In genomic region chr21:45264919-45265515, GRCh38 we compare ENCODE assay signal across 22 cellular contexts. TPM values are rescaled to one million over a fixed set of nuclear protein-coding genes. Genes with fewer than 3 reads are reported as not detected.
DNase-seq lines count a peak whose midpoint lies in the region; ATAC-seq and TF ChIP-seq lines count a peak whose summit lies in the region.
"Had no signal": no experiment of that assay in that cellular context is flagged by ENCODE, and none has a peak within 500 bp of the region (broad histone marks: within the 10 kb centered on the region; RNA-seq: fewer than 3 reads in every experiment).

No MANE protein-coding gene starts in this region.

- H3K4me1 Mint-ChIP-seq in activated CD8-positive, alpha-beta memory T cell treated with anti-CD3 and anti-CD28 coated beads, Interleukin-2, amount 10 ng/mL, durations not matched to agents 7 days and 5 days: peaks cover 26% of the 10 kb centered on the region
- H3K4me1 Mint-ChIP-seq in osteocyte (ENCODE audit: unreplicated experiment): no peaks in the 10 kb centered on the region

- peaks cover 41% of the 10 kb centered on the region for H3K36me3 Mint-ChIP-seq in activated CD8-positive, alpha-beta memory T cell treated with anti-CD3 and anti-CD28 coated beads, Interleukin-2, amount 10 ng/mL, durations not matched to agents 7 days and 5 days
- peaks cover 39% of the 10 kb centered on the region for H3K36me3 Mint-ChIP-seq in osteocyte (ENCODE audit: unreplicated experiment)

- H3K27ac ChIP-seq in coronary artery: no peak overlapping the region
- H3K27ac ChIP-seq: neutrophil, upper lobe of right lung had no signal

- H3K4me3 ChIP-seq in H7 (ENCODE audit: insufficient read depth, low read depth, low read length) (no peak overlapping the region), coronary artery (no peak overlapping the region)
- H3K4me3 ChIP-seq: GM12878, upper lobe of right lung had no signal

- DNase-seq in activated CD8-positive, alpha-beta memory T cell treated with anti-CD3 and anti-CD28 coated beads, Interleukin-2, amount 10 ng/mL, durations not matched to agents 7 days and 5 days: peak; percentile 29
- no peak for DNase-seq in activated CD8-positive, alpha-beta memory T cell treated with anti-CD3 and anti-CD28 coated beads for 24 hours
- DNase-seq in H7 (peak; percentile 50), coronary artery (ENCODE audit: low spot score) (peak; percentile 69), osteocyte (ENCODE audit: extremely low spot score, unreplicated experiment) (peak; percentile 83), NCI-H774 (lab: John Stamatoyannopoulos, UW) (no peak), dermis blood vessel endothelial cell (no peak)
- DNase-seq: activated CD4-positive, alpha-beta T cell treated with anti-CD3 and anti-CD28 coated beads for 48 hours; activated naive CD4-positive, alpha-beta T cell treated with Interleukin-2 at 50 U/mL for 16 hours; amygdala; DMS79; erythroblast; foreskin fibroblast; Karpas-422; NCI-H1930; NCI-H226; NCI-H82; T-helper 1 cell; upper lobe of right lung had no signal

- H3K4me3 Mint-ChIP-seq in activated CD8-positive, alpha-beta memory T cell treated with anti-CD3 and anti-CD28 coated beads, Interleukin-2, amount 10 ng/mL, durations not matched to agents 7 days and 5 days: no peak overlapping the region
- H3K4me3 Mint-ChIP-seq in osteocyte (ENCODE audit: unreplicated experiment): no peak overlapping the region

- H3K27ac Mint-ChIP-seq in activated CD8-positive, alpha-beta memory T cell treated with anti-CD3 and anti-CD28 coated beads, Interleukin-2, amount 10 ng/mL, durations not matched to agents 7 days and 5 days: no peak overlapping the region
- no peak overlapping the region for H3K27ac Mint-ChIP-seq in osteocyte (ENCODE audit: unreplicated experiment)

- TF ChIP-seq CTCF in coronary artery (IDR thresholded peaks at IDR 0.05) (no peak), osteocyte (IDR thresholded peaks at IDR 0.05) (no peak)

- H3K36me3 ChIP-seq in H7 (replicated peaks; ENCODE audit: control insufficient read depth, insufficient read depth, low read length): peaks cover 31% of the 10 kb centered on the region

- H3K9me3 Mint-ChIP-seq in activated CD8-positive, alpha-beta memory T cell treated with anti-CD3 and anti-CD28 coated beads, Interleukin-2, amount 10 ng/mL, durations not matched to agents 7 days and 5 days (ENCODE audit: low read depth): peaks cover 3% of the 10 kb centered on the region
- H3K9me3 Mint-ChIP-seq in osteocyte (ENCODE audit: unreplicated experiment): no peaks in the 10 kb centered on the region

- H3K27me3 ChIP-seq in H7 (ENCODE audit: control insufficient read depth, insufficient read depth, low read length): no peaks in the 10 kb centered on the region
- H3K27me3 ChIP-seq: neutrophil, upper lobe of right lung had no signal

- CTCF ChIA-PET in activated CD8-positive, alpha-beta memory T cell treated with anti-CD3 and anti-CD28 coated beads, Interleukin-2, amount 10 ng/mL, durations not matched to agents 7 days and 5 days (lab: Charles Lee): no interaction called here

- no peaks in the 10 kb centered on the region for H3K27me3 Mint-ChIP-seq in activated CD8-positive, alpha-beta memory T cell treated with anti-CD3 and anti-CD28 coated beads, Interleukin-2, amount 10 ng/mL, durations not matched to agents 7 days and 5 days
- H3K27me3 Mint-ChIP-seq in osteocyte (ENCODE audit: unreplicated experiment): no peaks in the 10 kb centered on the region

- no peak for ATAC-seq in activated CD8-positive, alpha-beta memory T cell treated with anti-CD3 and anti-CD28 coated beads, Interleukin-2, amount 10 ng/mL, durations not matched to agents 7 days and 5 days
- ATAC-seq in HG02623 (IDR thresholded peaks at IDR 0.05; ENCODE audit: unreplicated experiment): no peak
- ATAC-seq: GM12878, upper lobe of right lung had no signal

RNA-seq across cellular contexts. Expression of gene POFUT2, which starts 22.7 kb away (rescaled TPM):
- 10 to 100 TPM; 16.4 to 19.5 TPM for total RNA-seq in activated CD8-positive, alpha-beta memory T cell treated with anti-CD3 and anti-CD28 coated beads, Interleukin-2, amount 10 ng/mL, durations not matched to agents 7 days and 5 days
- total RNA-seq in H7 (2014; rRNA removed; shearing (Covaris generic)): 25.4 and 26.9 TPM in 2 replicates
- 62.7 and 63.7 TPM in 2 replicates for total RNA-seq in osteocyte
- total RNA-seq in dermis blood vessel endothelial cell: 19.4 and 31.0 TPM in 2 replicates

Comparison
In these comparisons a context has a peak if more than half of its experiments do, and no peak if none do; other contexts are left out.
1. DNase-seq: peak in activated CD8-positive, alpha-beta memory T cell treated with anti-CD3 and anti-CD28 coated beads, Interleukin-2, amount 10 ng/mL, durations not matched to agents 7 days and 5 days (single experiment), H7 (single experiment), coronary artery (single experiment) and osteocyte (single experiment); none in activated CD8-positive, alpha-beta memory T cell treated with anti-CD3 and anti-CD28 coated beads for 24 hours (single experiment), NCI-H774 (single experiment) and dermis blood vessel endothelial cell (single experiment).